Comparison of ENCODE assay signal across 9 cellular contexts in genomic region chr6:151475653-151476523, GRCh38. TPM values are rescaled to one million over a fixed set of nuclear protein-coding genes. Genes with fewer than 3 reads are reported as not detected.
DNase-seq lines count a peak whose midpoint lies in the region; ATAC-seq and TF ChIP-seq lines count a peak whose summit lies in the region.
"Had no signal": no experiment of that assay in that cellular context is flagged by ENCODE, and none has a peak within 500 bp of the region (broad histone marks: within the 10 kb centered on the region; RNA-seq: fewer than 3 reads in every experiment).

No MANE protein-coding gene starts in this region.

- peak overlapping the region; percentile 52 to 61 for H3K4me3 ChIP-seq in duodenal mucosa (ENCODE audit: low read depth in 1 of 2, low read length in 2 of 2)
- no peak overlapping the region for H3K4me3 ChIP-seq in mucosa of descending colon
- no peak overlapping the region for H3K4me3 ChIP-seq in uterus

- H3K9me3 ChIP-seq in duodenal mucosa (ENCODE audit: control insufficient read depth in 1 of 2, low read length in 2 of 2) (no peaks in the 10 kb centered on the region), mucosa of descending colon (no peaks in the 10 kb centered on the region), uterus (no peaks in the 10 kb centered on the region)

- H3K9ac ChIP-seq in duodenal mucosa (ENCODE audit: low read depth in 1 of 2, low read length in 2 of 2): no peak overlapping the region

- H3K4me1 ChIP-seq in duodenal mucosa (ENCODE audit: control insufficient read depth in 1 of 2, insufficient read depth in 2 of 2, low read length in 2 of 2) (peaks cover 0 to 4% of the 10 kb centered on the region in 2 donors), mucosa of descending colon (ENCODE audit: low read depth) (no peaks in the 10 kb centered on the region), uterus (no peaks in the 10 kb centered on the region)

- no peak for TF ChIP-seq POLR2A in uterus (IDR thresholded peaks at IDR 0.05)

- H3K27me3 ChIP-seq in duodenal mucosa (ENCODE audit: control insufficient read depth in 1 of 2, insufficient read depth in 2 of 2, low read length in 2 of 2) (no peaks in the 10 kb centered on the region), uterus (no peaks in the 10 kb centered on the region)

- intact Hi-C loops in mucosa of descending colon (cut with DNase I, micrococcal nuclease): no loop called here
- intact Hi-C loops in uterus (cut with DNase I; ENCODE audit: low total_unique reads): loop anchor here (10.0 kb wide), 1 partner anchor 61 kb away; no protein-coding TSS in a partner anchor

- TF ChIP-seq CTCF in mucosa of descending colon (IDR thresholded peaks at IDR 0.05): peak; percentile 61
- TF ChIP-seq CTCF in uterus (IDR thresholded peaks at IDR 0.05): peak; percentile 70 to 84 (median 77)

- DNase-seq in DMS53 (lab: John Stamatoyannopoulos, UW) (peak; percentile 78), M059J (ENCODE audit: low read depth) (peak; percentile 71), T-helper 9 cell (peak; percentile 44), mucosa of descending colon (peak in 1 of 3 donors; percentile 71), uterus (peak in 1 of 2 donors; percentile 50)

- H3K36me3 ChIP-seq in duodenal mucosa (ENCODE audit: control insufficient read depth in 1 of 2, insufficient read depth in 2 of 2, low read length in 2 of 2): no peaks in the 10 kb centered on the region
- no peaks in the 10 kb centered on the region for H3K36me3 ChIP-seq in mucosa of descending colon (ENCODE audit: low read depth)
- no peaks in the 10 kb centered on the region for H3K36me3 ChIP-seq in uterus

- no peak overlapping the region for H3K27ac ChIP-seq in duodenal mucosa (ENCODE audit: low read depth, low read length)
- no peak overlapping the region for H3K27ac ChIP-seq in uterus

- peak; percentile 64 for ATAC-seq in GM19463 (IDR thresholded peaks at IDR 0.05; ENCODE audit: unreplicated experiment)
- peak; percentile 38 for ATAC-seq in mucosa of descending colon
- no peak for ATAC-seq in HG03469 (IDR thresholded peaks at IDR 0.05; ENCODE audit: unreplicated experiment)

RNA-seq across cellular contexts. Expression of gene CCDC170, which starts 17.9 kb away (rescaled TPM):
- total RNA-seq in M059J (2014; rRNA removed; shearing (Covaris generic)): not detected in 2 replicates
- total RNA-seq in mucosa of descending colon: 1 to 10 TPM in 2 of 3 donors, under 1 TPM in 1; 0.87 to 2.7 (median 1.7) TPM
- total RNA-seq in uterus: 10 to 100 TPM in 1 of 4 donors, 1 to 10 TPM in 2, under 1 TPM in 1; 0.29 to 14.2 (median 4.1) TPM
- total RNA-seq: activated naive CD4-positive, alpha-beta T cell treated with anti-CD3 and anti-CD28 coated beads, Interleukin-2, amount 50 U/mL, for 72 hours had no signal

RNA-seq across cellular contexts. Expression of gene RMND1, which starts 24.0 kb away (rescaled TPM):
- 28.8 and 35.2 TPM in 2 replicates for total RNA-seq in M059J (2014; rRNA removed; shearing (Covaris generic))
- total RNA-seq in mucosa of descending colon (10 to 100 TPM; 16.5 to 25.6 (median 21.0) TPM), uterus (10 to 100 TPM in 3 of 4 donors, 1 to 10 TPM in 1; 4.1 to 48.8 (median 21.1) TPM)

Comparison
In these comparisons a context has a peak if more than half of its experiments do, and no peak if none do; other contexts are left out.
1. H3K4me3 ChIP-seq: peak in duodenal mucosa (2 of 2); none in mucosa of descending colon (single experiment) and uterus (0 of 2).